Comparison of ENCODE assay signal across 8 cellular contexts in the genomic region with DNA sequence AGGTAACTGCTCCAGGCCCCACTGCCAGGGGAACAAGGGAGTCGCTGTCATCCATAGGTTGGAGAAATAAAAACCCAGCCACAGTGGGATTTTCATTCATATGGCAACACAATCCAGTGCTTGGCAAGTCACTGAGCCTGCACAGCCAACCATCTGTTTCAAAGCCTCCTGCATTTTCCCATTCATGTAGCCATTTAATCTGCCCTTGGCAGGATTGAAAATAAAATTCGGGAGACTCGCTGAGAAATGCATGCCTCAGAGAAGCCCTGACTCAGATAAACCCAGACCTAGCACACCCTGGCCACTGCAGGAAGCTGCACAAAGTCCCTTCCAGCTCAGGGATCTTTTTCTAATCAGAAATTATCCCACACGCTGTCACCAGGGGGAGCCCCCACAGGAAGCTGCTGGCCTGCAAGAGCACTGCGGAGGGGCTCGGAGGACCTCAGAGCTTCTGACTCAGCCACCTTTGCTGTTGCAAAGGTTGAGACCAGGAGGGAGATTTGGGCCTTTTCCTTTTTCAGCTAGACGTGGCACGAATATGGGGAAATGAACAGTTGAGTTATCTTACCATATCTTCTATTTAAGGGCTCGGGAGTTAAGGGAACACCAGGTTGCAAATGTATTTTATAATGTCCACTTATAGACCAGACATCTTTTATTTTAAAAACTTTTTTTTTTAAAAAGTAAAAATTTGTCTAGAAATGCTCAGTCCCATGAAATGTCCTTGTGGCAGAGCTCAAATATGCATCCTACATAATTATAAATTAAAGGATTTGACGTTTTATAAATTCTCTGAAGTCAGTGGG.
DNase-seq lines count a peak whose midpoint lies in the region; ATAC-seq and TF ChIP-seq lines count a peak whose summit lies in the region.

No MANE protein-coding gene starts in this region.

- in situ Hi-C loops in SK-MEL-5 (cut with HindIII; ENCODE audit: low pct_unique_long_range_greater_than_20kb, low sequenced_read_pairs): no loop called here

- H3K9me3 Mint-ChIP-seq in activated naive CD4-positive, alpha-beta T cell treated with anti-CD3 and anti-CD28 coated beads for 36 hours: no peaks in the 10 kb centered on the region

- H3K36me3 Mint-ChIP-seq in activated naive CD4-positive, alpha-beta T cell treated with anti-CD3 and anti-CD28 coated beads for 36 hours (ENCODE audit: low read depth): no peaks in the 10 kb centered on the region

- no peak overlapping the region for H3K27ac Mint-ChIP-seq in activated naive CD4-positive, alpha-beta T cell treated with anti-CD3 and anti-CD28 coated beads for 36 hours

- TF ChIP-seq RAD21 in Ishikawa (IDR thresholded peaks at IDR 0.05; ENCODE audit: low read depth): peak; percentile 43; the same call in 1 of the 2 replicates

- peaks cover 5% of the 10 kb centered on the region for H3K27me3 Mint-ChIP-seq in activated naive CD4-positive, alpha-beta T cell treated with anti-CD3 and anti-CD28 coated beads for 36 hours (ENCODE audit: low read depth)

- ATAC-seq in GM21723 (IDR thresholded peaks at IDR 0.05; ENCODE audit: unreplicated experiment) (peak; percentile 91), Right ventricle myocardium superior (ENCODE audit: poor library complexity) (peak; percentile 85)

- CTCF ChIA-PET in activated naive CD4-positive, alpha-beta T cell treated with anti-CD3 and anti-CD28 coated beads for 36 hours (lab: Charles Lee): interaction anchor here (0.6 to 3.5 kb wide), 13 partner anchors 9 to 1053 kb away, joined by 3 to 16 read pairs (median 4); no protein-coding TSS in a partner anchor

- DNase-seq in GM03348 (ENCODE audit: low spot score) (peak; percentile 83), SK-MEL-5 (ENCODE audit: low read depth, low spot score) (peak; percentile 80), Right ventricle myocardium superior (peak; percentile 70), pulmonary artery endothelial cell (ENCODE audit: low read depth, low spot score) (peak; percentile 26), GF-D8 (lab: John Stamatoyannopoulos, UW) (no peak)
- peak; percentile 77 for DNase-seq in activated naive CD4-positive, alpha-beta T cell treated with anti-CD3 and anti-CD28 coated beads for 36 hours

- TF ChIP-seq EP300 in Ishikawa (IDR thresholded peaks at IDR 0.05; ENCODE audit: borderline replicate concordance): no peak

- no peak overlapping the region for H3K4me3 Mint-ChIP-seq in activated naive CD4-positive, alpha-beta T cell treated with anti-CD3 and anti-CD28 coated beads for 36 hours

- peaks cover 7% of the 10 kb centered on the region for H3K4me1 Mint-ChIP-seq in activated naive CD4-positive, alpha-beta T cell treated with anti-CD3 and anti-CD28 coated beads for 36 hours (ENCODE audit: low read depth)

- intact Hi-C loops in activated naive CD4-positive, alpha-beta T cell treated with anti-CD3 and anti-CD28 coated beads for 36 hours (cut with micrococcal nuclease): loop anchor here (2.0 kb wide), 1 partner anchor 1184 kb away; no protein-coding TSS in a partner anchor
- intact Hi-C loops in Right ventricle myocardium superior (cut with DNase I): no loop called here

TF ChIP-seq in Ishikawa, 13 proteins besides CTCF, POLR2A, EP300 and RAD21:
- 0 out of 2 replicates have a peak, but pooled peaks have one; percentile 54 for TF ChIP-seq ZBTB7A (IDR thresholded peaks at IDR 0.05; ENCODE audit: low read depth)
- TF ChIP-seq FOXM1 (IDR thresholded peaks at IDR 0.05; ENCODE audit: borderline replicate concordance, low read depth): no peak
